In the genomic region with DNA sequence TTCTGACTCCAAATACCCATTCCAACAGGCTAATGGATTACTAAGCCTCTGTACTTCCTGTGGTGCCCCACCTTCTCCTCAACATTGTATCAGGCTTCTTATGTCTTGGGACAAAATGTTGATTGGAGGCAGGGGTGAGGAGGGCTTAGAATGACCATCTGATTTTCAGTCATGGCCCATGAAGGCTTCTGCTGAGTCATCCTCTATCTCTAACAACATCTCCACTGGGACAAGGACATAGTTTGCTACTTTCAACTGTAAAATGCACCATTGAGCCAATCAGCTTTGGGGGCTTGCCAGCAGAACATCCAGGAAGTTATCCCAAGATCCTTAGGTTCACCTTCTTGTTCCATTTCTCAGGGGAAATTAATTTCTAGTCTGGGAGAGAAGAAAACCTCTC, we compare ENCODE assay signal across 1 cellular context.
TF ChIP-seq lines count a peak whose summit lies in the region.

No MANE protein-coding gene starts in this region.

TF ChIP-seq in K562, 482 proteins besides CTCF, POLR2A, EP300 and RAD21 (continued from another document):
- peak; percentile 29; the same call in 1 of the 2 replicates for TF ChIP-seq ARID1B (IDR thresholded peaks at IDR 0.05)
- no peak for TF ChIP-seq FOXP4 (CRISPR knock-in tag; IDR thresholded peaks at IDR 0.05; ENCODE audit: borderline replicate concordance)
- TF ChIP-seq ZFP91 (CRISPR knock-in tag; IDR thresholded peaks at IDR 0.05), result no peak
- no peak for TF ChIP-seq PHTF2 (CRISPR knock-in tag; IDR thresholded peaks at IDR 0.05)
- no peak for TF ChIP-seq TSC22D4 (tag; IDR thresholded peaks at IDR 0.05)
- TF ChIP-seq ZBTB7A (IDR thresholded peaks at IDR 0.05; ENCODE audit: borderline replicate concordance, control insufficient read depth, low read depth, low read length), result no peak
- TF ChIP-seq ZNF695 (CRISPR knock-in tag; IDR thresholded peaks at IDR 0.05), result no peak
- TF ChIP-seq HNRNPUL1 (IDR thresholded peaks at IDR 0.05; ENCODE audit: low read length), result no peak
- TF ChIP-seq BCOR (IDR thresholded peaks at IDR 0.05), result no peak
- TF ChIP-seq MAFF (IDR thresholded peaks at IDR 0.05; ENCODE audit: low read length), result peak; percentile 80
- TF ChIP-seq HMGN3 (IDR thresholded peaks at IDR 0.05; ENCODE audit: borderline replicate concordance, extremely low read depth, insufficient read length, low read depth, low read length), result no peak
- TF ChIP-seq, protein P1, sequence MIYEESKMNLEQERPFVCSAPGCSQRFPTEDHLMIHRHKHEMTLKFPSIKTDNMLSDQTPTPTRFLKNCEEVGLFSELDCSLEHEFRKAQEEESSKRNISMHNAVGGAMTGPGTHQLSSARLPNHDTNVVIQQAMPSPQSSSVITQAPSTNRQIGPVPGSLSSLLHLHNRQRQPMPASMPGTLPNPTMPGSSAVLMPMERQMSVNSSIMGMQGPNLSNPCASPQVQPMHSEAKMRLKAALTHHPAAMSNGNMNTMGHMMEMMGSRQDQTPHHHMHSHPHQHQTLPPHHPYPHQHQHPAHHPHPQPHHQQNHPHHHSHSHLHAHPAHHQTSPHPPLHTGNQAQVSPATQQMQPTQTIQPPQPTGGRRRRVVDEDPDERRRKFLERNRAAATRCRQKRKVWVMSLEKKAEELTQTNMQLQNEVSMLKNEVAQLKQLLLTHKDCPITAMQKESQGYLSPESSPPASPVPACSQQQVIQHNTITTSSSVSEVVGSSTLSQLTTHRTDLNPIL (CRISPR knock-in tag; IDR thresholded peaks at IDR 0.05), result no peak
- TF ChIP-seq, protein P2, sequence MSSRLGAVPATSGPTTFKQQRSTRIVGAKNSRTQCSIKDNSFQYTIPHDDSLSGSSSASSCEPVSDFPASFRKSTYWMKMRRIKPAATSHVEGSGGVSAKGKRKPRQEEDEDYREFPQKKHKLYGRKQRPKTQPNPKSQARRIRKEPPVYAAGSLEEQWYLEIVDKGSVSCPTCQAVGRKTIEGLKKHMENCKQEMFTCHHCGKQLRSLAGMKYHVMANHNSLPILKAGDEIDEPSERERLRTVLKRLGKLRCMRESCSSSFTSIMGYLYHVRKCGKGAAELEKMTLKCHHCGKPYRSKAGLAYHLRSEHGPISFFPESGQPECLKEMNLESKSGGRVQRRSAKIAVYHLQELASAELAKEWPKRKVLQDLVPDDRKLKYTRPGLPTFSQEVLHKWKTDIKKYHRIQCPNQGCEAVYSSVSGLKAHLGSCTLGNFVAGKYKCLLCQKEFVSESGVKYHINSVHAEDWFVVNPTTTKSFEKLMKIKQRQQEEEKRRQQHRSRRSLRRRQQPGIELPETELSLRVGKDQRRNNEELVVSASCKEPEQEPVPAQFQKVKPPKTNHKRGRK (tag; IDR thresholded peaks at IDR 0.05), result no peak
- TF ChIP-seq CBX5 (IDR thresholded peaks at IDR 0.05; ENCODE audit: borderline replicate concordance, low read depth), result no peak
- no peak for TF ChIP-seq RBBP5 (IDR thresholded peaks at IDR 0.05; ENCODE audit: borderline replicate concordance, insufficient read depth, low read length, poor library complexity, severe bottlenecking)
- no peak for TF ChIP-seq CXXC5 (CRISPR knock-in tag; IDR thresholded peaks at IDR 0.05)
- TF ChIP-seq, protein P3, sequence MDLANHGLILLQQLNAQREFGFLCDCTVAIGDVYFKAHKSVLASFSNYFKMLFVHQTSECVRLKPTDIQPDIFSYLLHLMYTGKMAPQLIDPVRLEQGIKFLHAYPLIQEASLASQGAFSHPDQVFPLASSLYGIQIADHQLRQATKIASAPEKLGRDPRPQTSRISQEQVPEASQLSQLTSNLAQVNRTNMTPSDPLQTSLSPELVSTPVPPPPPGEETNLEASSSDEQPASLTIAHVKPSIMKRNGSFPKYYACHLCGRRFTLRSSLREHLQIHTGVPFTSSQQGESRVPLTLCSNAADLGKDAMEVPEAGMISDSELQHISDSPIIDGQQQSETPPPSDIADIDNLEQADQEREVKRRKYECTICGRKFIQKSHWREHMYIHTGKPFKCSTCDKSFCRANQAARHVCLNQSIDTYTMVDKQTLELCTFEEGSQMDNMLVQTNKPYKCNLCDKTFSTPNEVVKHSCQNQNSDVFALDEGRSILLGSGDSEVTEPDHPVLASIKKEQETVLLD (IDR thresholded peaks at IDR 0.05), result no peak
- TF ChIP-seq, protein P4, sequence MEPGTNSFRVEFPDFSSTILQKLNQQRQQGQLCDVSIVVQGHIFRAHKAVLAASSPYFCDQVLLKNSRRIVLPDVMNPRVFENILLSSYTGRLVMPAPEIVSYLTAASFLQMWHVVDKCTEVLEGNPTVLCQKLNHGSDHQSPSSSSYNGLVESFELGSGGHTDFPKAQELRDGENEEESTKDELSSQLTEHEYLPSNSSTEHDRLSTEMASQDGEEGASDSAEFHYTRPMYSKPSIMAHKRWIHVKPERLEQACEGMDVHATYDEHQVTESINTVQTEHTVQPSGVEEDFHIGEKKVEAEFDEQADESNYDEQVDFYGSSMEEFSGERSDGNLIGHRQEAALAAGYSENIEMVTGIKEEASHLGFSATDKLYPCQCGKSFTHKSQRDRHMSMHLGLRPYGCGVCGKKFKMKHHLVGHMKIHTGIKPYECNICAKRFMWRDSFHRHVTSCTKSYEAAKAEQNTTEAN (CRISPR knock-in tag; IDR thresholded peaks at IDR 0.05), result no peak
- no peak for TF ChIP-seq SAFB2 (IDR thresholded peaks at IDR 0.05; ENCODE audit: borderline replicate concordance, low read depth, low read length, severe bottlenecking)
- no peak for TF ChIP-seq ARID4B (CRISPR knock-in tag; IDR thresholded peaks at IDR 0.05)
- TF ChIP-seq LEF1 (IDR thresholded peaks at IDR 0.05), result no peak
- TF ChIP-seq, protein P5, sequence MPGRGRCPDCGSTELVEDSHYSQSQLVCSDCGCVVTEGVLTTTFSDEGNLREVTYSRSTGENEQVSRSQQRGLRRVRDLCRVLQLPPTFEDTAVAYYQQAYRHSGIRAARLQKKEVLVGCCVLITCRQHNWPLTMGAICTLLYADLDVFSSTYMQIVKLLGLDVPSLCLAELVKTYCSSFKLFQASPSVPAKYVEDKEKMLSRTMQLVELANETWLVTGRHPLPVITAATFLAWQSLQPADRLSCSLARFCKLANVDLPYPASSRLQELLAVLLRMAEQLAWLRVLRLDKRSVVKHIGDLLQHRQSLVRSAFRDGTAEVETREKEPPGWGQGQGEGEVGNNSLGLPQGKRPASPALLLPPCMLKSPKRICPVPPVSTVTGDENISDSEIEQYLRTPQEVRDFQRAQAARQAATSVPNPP (IDR thresholded peaks at IDR 0.05; ENCODE audit: borderline replicate concordance, insufficient read depth, insufficient read length), result no peak
- TF ChIP-seq ZNF124 (CRISPR knock-in tag; IDR thresholded peaks at IDR 0.05), result no peak
- TF ChIP-seq CHCHD3 (CRISPR knock-in tag; IDR thresholded peaks at IDR 0.05), result no peak
- no peak for TF ChIP-seq ZNF41 (CRISPR knock-in tag; conservative IDR thresholded peaks at IDR 0.05)
- no peak for TF ChIP-seq FUS (optimal IDR thresholded peaks at IDR 0.05; ENCODE audit: low read depth, low read length)
